ENCODE assay signal across 18 cellular contexts in the genomic region with DNA sequence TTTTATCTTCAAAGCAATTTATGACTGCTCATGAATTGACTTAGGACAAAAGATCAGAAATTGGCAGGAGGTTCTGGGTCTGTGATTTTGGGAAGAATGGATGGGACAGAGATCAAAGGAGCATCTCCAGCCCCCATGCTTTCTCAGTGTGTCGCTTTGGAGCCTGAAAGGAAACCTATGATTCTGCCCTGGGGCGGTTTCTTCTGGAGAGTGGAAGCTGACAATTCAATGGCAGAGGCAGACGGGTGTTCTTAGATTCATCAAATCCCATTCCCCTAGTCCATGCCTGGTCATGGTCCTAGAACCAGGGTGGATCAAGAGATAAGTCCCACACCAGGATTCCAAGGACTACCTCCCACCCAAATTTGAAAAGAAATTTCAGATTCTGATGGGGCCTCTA.
"Had no signal": no experiment of that assay in that cellular context is flagged by ENCODE, and none has a peak within 500 bp of the region (broad histone marks: within the 10 kb centered on the region; RNA-seq: fewer than 3 reads in every experiment).

No MANE protein-coding gene starts in this region.

- H3K9me3 Mint-ChIP-seq: naive thymus-derived CD8-positive, alpha-beta T cell had no signal

- H3K4me2 ChIP-seq: smooth muscle cell had no signal

- H3K27ac Mint-ChIP-seq: naive thymus-derived CD8-positive, alpha-beta T cell; progenitor cell of endocrine pancreas had no signal

- H3K27ac ChIP-seq: dorsolateral prefrontal cortex, esophagus muscularis mucosa, gastrocnemius medialis, heart right ventricle, pancreas had no signal

- H3K36me3 Mint-ChIP-seq: naive thymus-derived CD8-positive, alpha-beta T cell had no signal

- H3K9me3 ChIP-seq: esophagus muscularis mucosa, gastrocnemius medialis, heart right ventricle, mucosa of descending colon, pancreas had no signal

- H3K36me3 ChIP-seq: esophagus muscularis mucosa, gastrocnemius medialis, heart right ventricle, pancreas had no signal

- H3K4me3 ChIP-seq: dorsolateral prefrontal cortex, esophagus muscularis mucosa, gastrocnemius medialis, heart right ventricle, mucosa of descending colon, pancreas, smooth muscle cell had no signal

- H3K4me3 Mint-ChIP-seq: naive thymus-derived CD8-positive, alpha-beta T cell had no signal

- H3K27me3 ChIP-seq: esophagus muscularis mucosa, gastrocnemius medialis, heart right ventricle, pancreas had no signal

- DNase-seq: cortex of kidney; dorsolateral prefrontal cortex; effector CD8-positive, alpha-beta T cell; gastrocnemius medialis; heart right ventricle; hypothalamus; mammary epithelial cell; mucosa of descending colon; naive thymus-derived CD8-positive, alpha-beta T cell; occipital lobe; pancreas; right cardiac atrium; stimulated activated CD4-positive, alpha-beta T cell treated with anti-CD3 and anti-CD28 coated beads, Interleukin-2, amount 100 ng/mL, for 48 hours; stimulated activated naive CD4-positive, alpha-beta T cell treated with Interleukin-2 at 50 U/mL for 16 hours had no signal

- ATAC-seq: gastrocnemius medialis; heart right ventricle; left lobe of liver; mucosa of descending colon; naive thymus-derived CD8-positive, alpha-beta T cell; pancreas; right cardiac atrium had no signal
